Comparison of ENCODE assay signal across 14 cellular contexts in genomic region chr20:58452667-58453255, GRCh38.
"Had no signal": no experiment of that assay in that cellular context is flagged by ENCODE, and none has a peak within 500 bp of the region (broad histone marks: within the 10 kb centered on the region; RNA-seq: fewer than 3 reads in every experiment).

No MANE protein-coding gene starts in this region.

- H3K9me3 Mint-ChIP-seq: activated naive CD4-positive, alpha-beta T cell treated with anti-CD3 and anti-CD28 coated beads, Interleukin-2, amount 10 ng/mL, durations not matched to agents 7 days and 5 days; activated T-helper 17 cell treated with anti-CD3 and anti-CD28 coated beads, Interleukin-2, amount 50 U/mL, for 72 hours had no signal

- H3K4me3 ChIP-seq: esophagus muscularis mucosa, hepatocyte, stomach, testis, upper lobe of right lung had no signal

- H3K27me3 ChIP-seq: esophagus muscularis mucosa, hepatocyte, stomach, testis, upper lobe of right lung had no signal

- H3K27ac ChIP-seq: esophagus muscularis mucosa, hepatocyte, stomach, testis, upper lobe of right lung had no signal

- DNase-seq: activated naive CD4-positive, alpha-beta T cell treated with anti-CD3 and anti-CD28 coated beads, Interleukin-2, amount 10 ng/mL, durations not matched to agents 7 days and 5 days; caudate nucleus; left ventricle myocardium superior; naive thymus-derived CD8-positive, alpha-beta T cell; stomach; SW 1271; upper lobe of right lung had no signal

- H3K27ac Mint-ChIP-seq: activated naive CD4-positive, alpha-beta T cell treated with anti-CD3 and anti-CD28 coated beads, Interleukin-2, amount 10 ng/mL, durations not matched to agents 7 days and 5 days; activated T-helper 17 cell treated with anti-CD3 and anti-CD28 coated beads, Interleukin-2, amount 50 U/mL, for 72 hours had no signal

- H3K9me3 ChIP-seq: esophagus muscularis mucosa, testis, upper lobe of right lung had no signal

- H3K4me2 ChIP-seq: hepatocyte had no signal

- H3K79me2 ChIP-seq: hepatocyte had no signal

- ATAC-seq: activated CD4-positive, CD25-positive, alpha-beta regulatory T cell treated with anti-CD3 and anti-CD28 coated beads, Interleukin-2, amount 50 U/mL, for 24 hours; activated T-helper 17 cell treated with anti-CD3 and anti-CD28 coated beads, Interleukin-2, amount 50 U/mL, for 72 hours; naive thymus-derived CD8-positive, alpha-beta T cell; upper lobe of right lung had no signal

- FAIRE-seq: colon, TTC549 had no signal

- H2AFZ ChIP-seq: hepatocyte had no signal

- H3K4me1 ChIP-seq: stomach, testis, upper lobe of right lung had no signal
